16 cellular contexts compared by ENCODE assay signal in the genomic region with DNA sequence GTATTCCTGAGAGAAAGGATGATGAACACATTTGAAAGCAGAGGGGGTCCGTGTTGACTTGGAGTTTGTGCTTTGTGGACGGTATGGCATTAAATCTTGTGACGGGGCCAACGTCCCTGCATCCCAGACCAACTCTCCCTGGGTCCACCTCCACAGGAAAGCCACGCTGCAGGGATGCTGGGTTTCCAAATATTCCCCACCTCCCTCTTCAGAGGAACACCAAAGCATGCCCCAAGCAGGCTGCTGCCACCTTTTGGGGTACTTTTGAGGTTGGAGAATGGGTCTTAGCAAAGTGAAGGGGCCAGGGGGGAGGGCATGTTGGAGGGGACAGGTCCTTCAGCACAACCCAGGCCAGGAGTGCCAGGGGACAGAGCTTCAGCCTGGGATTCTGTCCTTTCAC.
"Had no signal": no experiment of that assay in that cellular context is flagged by ENCODE, and none has a peak within 500 bp of the region (broad histone marks: within the 10 kb centered on the region; RNA-seq: fewer than 3 reads in every experiment).

No MANE protein-coding gene starts in this region.

- H3K27me3 Mint-ChIP-seq: central memory CD8-positive, alpha-beta T cell; effector memory CD8-positive, alpha-beta T cell; stimulated activated naive B cell treated with anti-CD40 and anti-IgM and Interleukin-4, amounts not matched to agents 10 μg/mL and 1 μg/mL and 100 μg/mL, for 72 hours had no signal

- H3K4me3 Mint-ChIP-seq: central memory CD8-positive, alpha-beta T cell; effector memory CD8-positive, alpha-beta T cell; mesothelial cell of epicardium; nephron progenitor cell; stimulated activated naive B cell treated with anti-CD40 and anti-IgM and Interleukin-4, amounts not matched to agents 10 μg/mL and 1 μg/mL and 100 μg/mL, for 72 hours; stimulated activated naive CD8-positive, alpha-beta T cell treated with anti-CD3 and anti-CD28 coated beads, Interleukin-15, amount 100 ng/mL, for 72 hours had no signal

- H3K27ac Mint-ChIP-seq: effector memory CD8-positive, alpha-beta T cell; mesothelial cell of epicardium; nephron progenitor cell; stimulated activated naive B cell treated with anti-CD40 and anti-IgM and Interleukin-4, amounts not matched to agents 10 μg/mL and 1 μg/mL and 100 μg/mL, for 72 hours; stimulated activated naive CD8-positive, alpha-beta T cell treated with anti-CD3 and anti-CD28 coated beads, Interleukin-15, amount 100 ng/mL, for 72 hours had no signal

- H3K36me3 Mint-ChIP-seq: mesothelial cell of epicardium had no signal

- ATAC-seq: effector memory CD8-positive, alpha-beta T cell; stimulated activated naive B cell treated with anti-CD40 and anti-IgM and Interleukin-4, amounts not matched to agents 10 μg/mL and 1 μg/mL and 100 μg/mL, for 72 hours; stimulated activated naive CD8-positive, alpha-beta T cell treated with anti-CD3 and anti-CD28 coated beads, Interleukin-15, amount 100 ng/mL, for 72 hours had no signal

- DNase-seq: effector memory CD8-positive, alpha-beta T cell; esophagus squamous epithelium; foreskin fibroblast; head of caudate nucleus; kidney glomerular epithelial cell; nephron progenitor cell; sigmoid colon; stimulated activated CD4-positive, alpha-beta T cell treated with anti-CD3 and anti-CD28 coated beads, Interleukin-2, amount 100 ng/mL, for 24 hours; stimulated activated CD4-positive, alpha-beta T cell treated with anti-CD3 and anti-CD28 coated beads, Interleukin-4, amount 100 ng/mL, for 4 hours; stimulated activated naive B cell treated with anti-CD40 and anti-IgM and Interleukin-4, amounts not matched to agents 10 μg/mL and 1 μg/mL and 100 μg/mL, for 72 hours; stimulated activated naive CD8-positive, alpha-beta T cell treated with anti-CD3 and anti-CD28 coated beads, Interleukin-15, amount 100 ng/mL, for 72 hours; substantia nigra; transverse colon; uterus had no signal

- H3K4me1 Mint-ChIP-seq: central memory CD8-positive, alpha-beta T cell; mesothelial cell of epicardium; nephron progenitor cell; stimulated activated naive B cell treated with anti-CD40 and anti-IgM and Interleukin-4, amounts not matched to agents 10 μg/mL and 1 μg/mL and 100 μg/mL, for 72 hours; stimulated activated naive CD8-positive, alpha-beta T cell treated with anti-CD3 and anti-CD28 coated beads, Interleukin-15, amount 100 ng/mL, for 72 hours had no signal

- H3K9me3 Mint-ChIP-seq: central memory CD8-positive, alpha-beta T cell; mesothelial cell of epicardium; stimulated activated naive B cell treated with anti-CD40 and anti-IgM and Interleukin-4, amounts not matched to agents 10 μg/mL and 1 μg/mL and 100 μg/mL, for 72 hours; stimulated activated naive CD8-positive, alpha-beta T cell treated with anti-CD3 and anti-CD28 coated beads, Interleukin-15, amount 100 ng/mL, for 72 hours had no signal
